Comparison of ENCODE assay signal across 2 cellular contexts in the genomic region with DNA sequence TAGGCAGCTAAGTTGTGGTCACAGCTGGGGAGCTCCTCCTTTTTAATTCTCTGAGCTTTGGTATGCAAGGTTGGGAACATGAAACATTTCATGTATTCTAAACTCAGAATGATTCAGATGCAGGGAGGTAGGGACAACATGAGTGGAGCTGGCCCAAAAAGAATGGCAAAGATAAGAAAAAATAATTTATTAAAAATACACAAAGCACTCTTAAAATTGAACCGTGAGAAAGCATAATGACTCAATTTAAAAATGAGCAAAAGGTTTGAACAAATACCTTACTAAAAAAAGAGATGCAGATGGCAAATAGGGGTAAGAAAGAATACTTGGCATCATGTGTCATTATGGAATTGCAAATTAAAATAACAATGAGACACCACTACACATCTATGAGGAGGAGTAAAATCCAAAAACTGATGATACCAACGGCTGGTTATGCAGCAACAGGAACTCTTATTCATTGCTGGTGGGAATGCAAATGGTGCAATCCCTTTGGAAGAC.
TF ChIP-seq lines count a peak whose summit lies in the region.

No MANE protein-coding gene starts in this region.

TF ChIP-seq in SK-N-SH, 30 proteins besides CTCF, POLR2A, EP300 and RAD21 (continued from another document):
- TF ChIP-seq EZH2phosphoT487 (IDR thresholded peaks at IDR 0.05; ENCODE audit: borderline replicate concordance, low read depth) (no peak), FOSL2 (IDR thresholded peaks at IDR 0.05; ENCODE audit: borderline replicate concordance, low read depth) (no peak), MXI1 (IDR thresholded peaks at IDR 0.05; ENCODE audit: low read depth, low read length) (no peak), FOXJ3 (CRISPR knock-in tag; IDR thresholded peaks at IDR 0.05) (no peak)
- TF ChIP-seq, protein P1, sequence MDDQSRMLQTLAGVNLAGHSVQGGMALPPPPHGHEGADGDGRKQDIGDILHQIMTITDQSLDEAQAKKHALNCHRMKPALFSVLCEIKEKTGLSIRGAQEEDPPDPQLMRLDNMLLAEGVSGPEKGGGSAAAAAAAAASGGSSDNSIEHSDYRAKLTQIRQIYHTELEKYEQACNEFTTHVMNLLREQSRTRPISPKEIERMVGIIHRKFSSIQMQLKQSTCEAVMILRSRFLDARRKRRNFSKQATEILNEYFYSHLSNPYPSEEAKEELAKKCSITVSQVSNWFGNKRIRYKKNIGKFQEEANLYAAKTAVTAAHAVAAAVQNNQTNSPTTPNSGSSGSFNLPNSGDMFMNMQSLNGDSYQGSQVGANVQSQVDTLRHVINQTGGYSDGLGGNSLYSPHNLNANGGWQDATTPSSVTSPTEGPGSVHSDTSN (IDR thresholded peaks at IDR 0.05) = no peak
TF ChIP-seq in SK-N-SH: peak in this region for 0.

TF ChIP-seq in SK-N-SH treated with all-trans-retinoic acid at 6 μM for 48 hours, 23 proteins besides CTCF, POLR2A, EP300 and RAD21 (continued from another document):
- TF ChIP-seq BACH2 (CRISPR knock-in tag; IDR thresholded peaks at IDR 0.05; ENCODE audit: borderline replicate concordance) = no peak
- TF ChIP-seq RARB (CRISPR knock-in tag; IDR thresholded peaks at IDR 0.05) = no peak
- TF ChIP-seq, protein P2, sequence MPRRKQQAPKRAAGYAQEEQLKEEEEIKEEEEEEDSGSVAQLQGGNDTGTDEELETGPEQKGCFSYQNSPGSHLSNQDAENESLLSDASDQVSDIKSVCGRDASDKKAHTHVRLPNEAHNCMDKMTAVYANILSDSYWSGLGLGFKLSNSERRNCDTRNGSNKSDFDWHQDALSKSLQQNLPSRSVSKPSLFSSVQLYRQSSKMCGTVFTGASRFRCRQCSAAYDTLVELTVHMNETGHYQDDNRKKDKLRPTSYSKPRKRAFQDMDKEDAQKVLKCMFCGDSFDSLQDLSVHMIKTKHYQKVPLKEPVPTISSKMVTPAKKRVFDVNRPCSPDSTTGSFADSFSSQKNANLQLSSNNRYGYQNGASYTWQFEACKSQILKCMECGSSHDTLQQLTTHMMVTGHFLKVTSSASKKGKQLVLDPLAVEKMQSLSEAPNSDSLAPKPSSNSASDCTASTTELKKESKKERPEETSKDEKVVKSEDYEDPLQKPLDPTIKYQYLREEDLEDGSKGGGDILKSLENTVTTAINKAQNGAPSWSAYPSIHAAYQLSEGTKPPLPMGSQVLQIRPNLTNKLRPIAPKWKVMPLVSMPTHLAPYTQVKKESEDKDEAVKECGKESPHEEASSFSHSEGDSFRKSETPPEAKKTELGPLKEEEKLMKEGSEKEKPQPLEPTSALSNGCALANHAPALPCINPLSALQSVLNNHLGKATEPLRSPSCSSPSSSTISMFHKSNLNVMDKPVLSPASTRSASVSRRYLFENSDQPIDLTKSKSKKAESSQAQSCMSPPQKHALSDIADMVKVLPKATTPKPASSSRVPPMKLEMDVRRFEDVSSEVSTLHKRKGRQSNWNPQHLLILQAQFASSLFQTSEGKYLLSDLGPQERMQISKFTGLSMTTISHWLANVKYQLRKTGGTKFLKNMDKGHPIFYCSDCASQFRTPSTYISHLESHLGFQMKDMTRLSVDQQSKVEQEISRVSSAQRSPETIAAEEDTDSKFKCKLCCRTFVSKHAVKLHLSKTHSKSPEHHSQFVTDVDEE (CRISPR knock-in tag; IDR thresholded peaks at IDR 0.05) = no peak
- TF ChIP-seq ZNF565 (CRISPR knock-in tag; conservative IDR thresholded peaks at IDR 0.05; ENCODE audit: low read depth) = no peak
- no peak for TF ChIP-seq ARNTL (CRISPR knock-in tag; IDR thresholded peaks at IDR 0.05; ENCODE audit: borderline replicate concordance, low read depth)
- TF ChIP-seq, protein P3, sequence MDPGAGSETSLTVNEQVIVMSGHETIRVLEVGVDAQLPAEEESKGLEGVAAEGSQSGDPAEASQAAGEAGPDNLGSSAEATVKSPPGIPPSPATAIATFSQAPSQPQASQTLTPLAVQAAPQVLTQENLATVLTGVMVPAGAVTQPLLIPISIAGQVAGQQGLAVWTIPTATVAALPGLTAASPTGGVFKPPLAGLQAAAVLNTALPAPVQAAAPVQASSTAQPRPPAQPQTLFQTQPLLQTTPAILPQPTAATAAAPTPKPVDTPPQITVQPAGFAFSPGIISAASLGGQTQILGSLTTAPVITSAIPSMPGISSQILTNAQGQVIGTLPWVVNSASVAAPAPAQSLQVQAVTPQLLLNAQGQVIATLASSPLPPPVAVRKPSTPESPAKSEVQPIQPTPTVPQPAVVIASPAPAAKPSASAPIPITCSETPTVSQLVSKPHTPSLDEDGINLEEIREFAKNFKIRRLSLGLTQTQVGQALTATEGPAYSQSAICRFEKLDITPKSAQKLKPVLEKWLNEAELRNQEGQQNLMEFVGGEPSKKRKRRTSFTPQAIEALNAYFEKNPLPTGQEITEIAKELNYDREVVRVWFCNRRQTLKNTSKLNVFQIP (CRISPR knock-in tag; IDR thresholded peaks at IDR 0.05; ENCODE audit: borderline replicate concordance, low read depth) = no peak
- TF ChIP-seq ESRRG (CRISPR knock-in tag; IDR thresholded peaks at IDR 0.05) = no peak
- TF ChIP-seq TOX (CRISPR knock-in tag; IDR thresholded peaks at IDR 0.05; ENCODE audit: borderline replicate concordance) = no peak
- TF ChIP-seq, protein P4, sequence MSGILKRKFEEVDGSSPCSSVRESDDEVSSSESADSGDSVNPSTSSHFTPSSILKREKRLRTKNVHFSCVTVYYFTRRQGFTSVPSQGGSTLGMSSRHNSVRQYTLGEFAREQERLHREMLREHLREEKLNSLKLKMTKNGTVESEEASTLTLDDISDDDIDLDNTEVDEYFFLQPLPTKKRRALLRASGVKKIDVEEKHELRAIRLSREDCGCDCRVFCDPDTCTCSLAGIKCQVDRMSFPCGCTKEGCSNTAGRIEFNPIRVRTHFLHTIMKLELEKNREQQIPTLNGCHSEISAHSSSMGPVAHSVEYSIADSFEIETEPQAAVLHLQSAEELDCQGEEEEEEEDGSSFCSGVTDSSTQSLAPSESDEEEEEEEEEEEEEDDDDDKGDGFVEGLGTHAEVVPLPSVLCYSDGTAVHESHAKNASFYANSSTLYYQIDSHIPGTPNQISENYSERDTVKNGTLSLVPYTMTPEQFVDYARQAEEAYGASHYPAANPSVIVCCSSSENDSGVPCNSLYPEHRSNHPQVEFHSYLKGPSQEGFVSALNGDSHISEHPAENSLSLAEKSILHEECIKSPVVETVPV (CRISPR knock-in tag; IDR thresholded peaks at IDR 0.05) = no peak
- TF ChIP-seq CSDC2 (CRISPR knock-in tag; IDR thresholded peaks at IDR 0.05) = no peak
- TF ChIP-seq TCF4 (CRISPR knock-in tag; IDR thresholded peaks at IDR 0.05; ENCODE audit: borderline replicate concordance) = no peak
